In the genomic region with DNA sequence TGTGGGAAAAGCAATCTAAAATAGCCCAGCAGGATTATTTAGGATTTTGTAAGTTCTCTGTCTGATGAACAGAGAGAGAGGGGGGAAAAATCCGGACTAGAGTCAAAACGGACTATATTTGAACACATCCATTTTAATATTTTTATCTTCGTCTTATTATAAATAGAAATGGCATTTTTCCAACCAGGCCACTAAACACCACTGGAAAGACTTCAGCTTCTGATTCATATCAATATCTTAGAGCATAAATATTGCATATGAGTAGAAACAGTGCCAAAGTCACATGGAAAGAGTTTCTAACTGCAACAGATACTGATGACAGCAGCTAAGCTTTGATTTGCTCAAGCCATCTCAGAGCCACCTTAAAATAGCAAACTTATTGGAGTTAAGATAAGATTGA, we compare ENCODE assay signal across 10 cellular contexts. TPM values are rescaled to one million over a fixed set of nuclear protein-coding genes. Genes with fewer than 3 reads are reported as not detected.
A peak's percentile ranks its signal among the peaks of the same experiment; 100 is the strongest.
DNase-seq lines count a peak whose midpoint lies in the region; ATAC-seq and TF ChIP-seq lines count a peak whose summit lies in the region.
"Had no signal": no experiment of that assay in that cellular context is flagged by ENCODE, and none has a peak within 500 bp of the region (broad histone marks: within the 10 kb centered on the region; RNA-seq: fewer than 3 reads in every experiment).

No MANE protein-coding gene starts in this region.

- H3K4me1 ChIP-seq in heart left ventricle, result peaks cover 0 to 14% (median under 1%) of the 10 kb centered on the region in 12 donors
- H3K4me1 ChIP-seq in endocrine pancreas (ENCODE audit: control insufficient read depth, insufficient read depth, low read length), result peaks cover 6% of the 10 kb centered on the region
- no peaks in the 10 kb centered on the region for H3K4me1 ChIP-seq in uterus

- H3K27ac Mint-ChIP-seq in nephron, result peak overlapping the region; percentile 46 to 86 (median 79)

- H3K27ac ChIP-seq in heart left ventricle (peak overlapping the region; percentile 78 to 94 (median 84)), uterus (peak overlapping the region; percentile 56 to 65)

- peaks cover 16% of the 10 kb centered on the region for H3K27me3 Mint-ChIP-seq in nephron (ENCODE audit: low read depth)

- TF ChIP-seq POLR2A in heart left ventricle (IDR thresholded peaks at IDR 0.05), result no peak
- no peak for TF ChIP-seq POLR2A in uterus (IDR thresholded peaks at IDR 0.05)

- no peaks in the 10 kb centered on the region for H3K27me3 ChIP-seq in heart left ventricle
- no peaks in the 10 kb centered on the region for H3K27me3 ChIP-seq in endocrine pancreas (ENCODE audit: control insufficient read depth, insufficient read depth, low read length)
- no peaks in the 10 kb centered on the region for H3K27me3 ChIP-seq in uterus

- DNase-seq in heart left ventricle, result no peak
- DNase-seq in Right ventricle myocardium superior, result no peak
- no peak for DNase-seq in uterus
- no peak for DNase-seq in NOMO-1 treated with DMSO at 0.1 percent for 48 hours (lab: John Stamatoyannopoulos, UW; ENCODE audit: unreplicated experiment)
- no peak for DNase-seq in activated CD8-positive, alpha-beta memory T cell treated with anti-CD3 and anti-CD28 coated beads, Interleukin-2, amount 50 U/mL, for 48 hours
- no peak for DNase-seq in SIG-M5 treated with dmso at 0.1 percent for 504 hours (lab: John Stamatoyannopoulos, UW; ENCODE audit: unreplicated experiment)
- DNase-seq: amniotic stem cell had no signal

- H3K9me3 Mint-ChIP-seq in nephron, result no peaks in the 10 kb centered on the region

- peaks cover 0 to 2% (median 0%) of the 10 kb centered on the region in 9 donors for H3K36me3 ChIP-seq in heart left ventricle
- no peaks in the 10 kb centered on the region for H3K36me3 ChIP-seq in endocrine pancreas (ENCODE audit: control insufficient read depth, insufficient read depth, low read length)
- no peaks in the 10 kb centered on the region for H3K36me3 ChIP-seq in uterus

- H3K4me3 Mint-ChIP-seq in nephron, result peak overlapping the region; percentile 84 to 88 (median 86)

- H3K4me3 ChIP-seq in heart left ventricle (peak overlapping the region; percentile 39 to 73 (median 58)), endocrine pancreas (ENCODE audit: control insufficient read depth, insufficient read depth, low read length) (peak overlapping the region; percentile 85), uterus (peak overlapping the region; percentile 29 to 42)

- intact Hi-C loops in heart left ventricle (cut with DNase I) (loop anchor here in 5 of 10 donors (1.0 to 5.0 kb wide), 4 partner anchors 39 to 43 kb away; no protein-coding TSS in a partner anchor), Right ventricle myocardium superior (cut with DNase I) (no loop called here), uterus (cut with DNase I; ENCODE audit: low total_unique reads) (no loop called here)

- TF ChIP-seq CTCF in heart left ventricle (IDR thresholded peaks at IDR 0.05), result no peak
- no peak for TF ChIP-seq CTCF in nephron (IDR thresholded peaks at IDR 0.05; ENCODE audit: unreplicated experiment in 3 of 3)
- TF ChIP-seq CTCF in uterus (IDR thresholded peaks at IDR 0.05), result no peak

- ATAC-seq in heart left ventricle (no peak), Right ventricle myocardium superior (ENCODE audit: poor library complexity) (no peak)

- H3K36me3 Mint-ChIP-seq in nephron (ENCODE audit: low read depth), result no peaks in the 10 kb centered on the region

- H3K9me3 ChIP-seq in heart left ventricle (no peaks in the 10 kb centered on the region), endocrine pancreas (ENCODE audit: control insufficient read depth, low read length) (no peaks in the 10 kb centered on the region), uterus (no peaks in the 10 kb centered on the region)

- WGBS in heart left ventricle, 4 donors, result 1 to 4% (median 3%) methylated on average over 3 of the region's 3 CpGs

- H3K9ac ChIP-seq in endocrine pancreas (ENCODE audit: control insufficient read depth, insufficient read depth, low read length), result peak overlapping the region; percentile 24

- peaks cover 43% of the 10 kb centered on the region for H3K4me1 Mint-ChIP-seq in nephron

RNA-seq across cellular contexts. Expression of a gene that starts 0.5 kb away (rescaled TPM):
- total RNA-seq in heart left ventricle (100 to 1,000 TPM in 1 of 9 donors, 10 to 100 TPM in 8; 47.2 to 103 (median 84.4) TPM), Right ventricle myocardium superior (82.8 TPM), uterus (1 to 10 TPM; 1.5 to 6.0 (median 3.2) TPM)
- polyA plus RNA-seq in heart left ventricle, result 10 to 100 TPM; 25.4 to 25.6 TPM
- total RNA-seq: T-helper 2 cell treated with Interferon-gamma antibody and Interleukin-4, amounts not matched to agents 100 ng/mL and 5 ng/mL, for 36 hours had no signal

Comparison
In these comparisons a context has a peak if more than half of its experiments do, and no peak if none do; other contexts are left out.
1. RNA of a gene that starts 0.5 kb away (total RNA-seq): 47.2 to 103 TPM in heart left ventricle and 82.8 TPM in Right ventricle myocardium superior (single experiment); 1.5 to 6.0 TPM in uterus; every median in the first group is over 4 times any median in the second.
2. Peak in every context shown above with its lines, with median percentiles within 50 percentile points of each other: H3K4me3 ChIP-seq.